In genomic region chrX:1488141-1488540, GRCh38 we compare ENCODE assay signal across 20 cellular contexts. TPM values are rescaled to one million over a fixed set of nuclear protein-coding genes. Genes with fewer than 3 reads are reported as not detected.
DNase-seq lines count a peak whose midpoint lies in the region; ATAC-seq and TF ChIP-seq lines count a peak whose summit lies in the region.
"Had no signal": no experiment of that assay in that cellular context is flagged by ENCODE, and none has a peak within 500 bp of the region (broad histone marks: within the 10 kb centered on the region; RNA-seq: fewer than 3 reads in every experiment).

No MANE protein-coding gene starts in this region.

- H3K79me2 ChIP-seq in DND-41 (ENCODE audit: insufficient read depth, low read length), result peaks cover 79% of the 10 kb centered on the region

- TF ChIP-seq CTCF in DND-41 (IDR thresholded peaks at IDR 0.05; ENCODE audit: borderline replicate concordance, extremely low read depth, low read length, poor library complexity, severe bottlenecking), result no peak
- TF ChIP-seq CTCF in activated CD8-positive, alpha-beta T cell treated with anti-CD3 and anti-CD28 coated beads for 36 hours (IDR thresholded peaks at IDR 0.05), result no peak

- no peaks in the 10 kb centered on the region for H3K27me3 Mint-ChIP-seq in activated CD8-positive, alpha-beta T cell treated with anti-CD3 and anti-CD28 coated beads for 36 hours
- no peaks in the 10 kb centered on the region for H3K27me3 Mint-ChIP-seq in naive thymus-derived CD8-positive, alpha-beta T cell

- H3K27me3 ChIP-seq in BLaER1 (no peaks in the 10 kb centered on the region; the same call in 1 of the 2 replicates), DND-41 (ENCODE audit: insufficient read depth, low read length, poor library complexity) (no peaks in the 10 kb centered on the region)

- H3K36me3 Mint-ChIP-seq in activated CD8-positive, alpha-beta T cell treated with anti-CD3 and anti-CD28 coated beads for 36 hours (ENCODE audit: low read depth), result peaks cover 48% of the 10 kb centered on the region
- H3K36me3 Mint-ChIP-seq in naive thymus-derived CD8-positive, alpha-beta T cell, result peaks cover 10 to 62% (median 20%) of the 10 kb centered on the region in 3 donors

- 0 out of 2 replicates have a peak overlapping the region, but pooled peaks have one; percentile 35 for H3K9ac ChIP-seq in BLaER1
- no peak overlapping the region for H3K9ac ChIP-seq in DND-41 (ENCODE audit: low read depth, low read length)

- TF ChIP-seq POLR2A in GM18505 (IDR thresholded peaks at IDR 0.05; ENCODE audit: borderline replicate concordance, extremely low read depth, insufficient read depth, insufficient read length), result no peak

- H3K27ac Mint-ChIP-seq in activated CD8-positive, alpha-beta T cell treated with anti-CD3 and anti-CD28 coated beads for 36 hours, result peak overlapping the region; percentile 10
- H3K27ac Mint-ChIP-seq in naive thymus-derived CD8-positive, alpha-beta T cell, result peak overlapping the region in 7 of 10 donors; percentile 29 to 92 (median 68)

- DNase-seq in DND-41, result peak; percentile 4
- no peak for DNase-seq in activated CD8-positive, alpha-beta T cell treated with anti-CD3 and anti-CD28 coated beads for 36 hours
- DNase-seq in naive thymus-derived CD8-positive, alpha-beta T cell, result no peak
- DNase-seq in EL, result no peak
- DNase-seq in SKM-1 treated with dmso at 0.1 percent for 144 hours (lab: John Stamatoyannopoulos, UW; ENCODE audit: unreplicated experiment), result no peak
- DNase-seq: activated CD4-positive, alpha-beta T cell treated with anti-CD3 and anti-CD28 coated beads, Interleukin-2, amount 50 U/mL, for 4 hours; activated effector memory CD4-positive, alpha-beta T cell treated with Interleukin-2 at 50 U/mL for 16 hours; H7; NCI-H2107; NCI-H69; nucleus accumbens; PC-3; stimulated activated CD4-positive, alpha-beta T cell treated with anti-CD3 and anti-CD28 coated beads, Interleukin-2, amount 100 ng/mL, for 24 hours; substantia nigra had no signal

- no peak overlapping the region for H2AFZ ChIP-seq in DND-41 (ENCODE audit: low read depth, low read length)

- peaks cover 13% of the 10 kb centered on the region for H3K9me3 Mint-ChIP-seq in activated CD8-positive, alpha-beta T cell treated with anti-CD3 and anti-CD28 coated beads for 36 hours
- peaks cover 0 to 9% (median 0%) of the 10 kb centered on the region in 9 donors for H3K9me3 Mint-ChIP-seq in naive thymus-derived CD8-positive, alpha-beta T cell

- H3K9me3 ChIP-seq in BLaER1, result peaks cover 21% of the 10 kb centered on the region
- no peaks in the 10 kb centered on the region for H3K9me3 ChIP-seq in DND-41 (ENCODE audit: insufficient read depth, low read length, severe bottlenecking)

- H3K4me1 ChIP-seq in BLaER1, result peaks cover 60% of the 10 kb centered on the region
- peaks cover 31% of the 10 kb centered on the region for H3K4me1 ChIP-seq in DND-41 (ENCODE audit: insufficient read depth, low read length)

- H3K4me1 Mint-ChIP-seq in activated CD8-positive, alpha-beta T cell treated with anti-CD3 and anti-CD28 coated beads for 36 hours (ENCODE audit: low read depth), result peaks cover 27% of the 10 kb centered on the region
- H3K4me1 Mint-ChIP-seq in naive thymus-derived CD8-positive, alpha-beta T cell, result peaks cover 12 to 36% (median 24%) of the 10 kb centered on the region in 4 donors

- intact Hi-C loops in activated CD8-positive, alpha-beta T cell treated with anti-CD3 and anti-CD28 coated beads for 36 hours (cut with micrococcal nuclease), result no loop called here

- no peak overlapping the region for H3K4me3 Mint-ChIP-seq in activated CD8-positive, alpha-beta T cell treated with anti-CD3 and anti-CD28 coated beads for 36 hours
- no peak overlapping the region for H3K4me3 Mint-ChIP-seq in naive thymus-derived CD8-positive, alpha-beta T cell

- H3K4me3 ChIP-seq in BLaER1, result no peak overlapping the region
- H3K4me3 ChIP-seq in DND-41 (ENCODE audit: low read depth in 1 of 2, low read length in 2 of 2), result no peak overlapping the region
- H3K4me3 ChIP-seq: K562 had no signal

- H4K20me1 ChIP-seq in BLaER1, result peaks cover 77% of the 10 kb centered on the region
- peaks cover 33% of the 10 kb centered on the region for H4K20me1 ChIP-seq in DND-41 (ENCODE audit: insufficient read depth, low read length)

- peak overlapping the region; percentile 28; the same call in 1 of the 2 replicates for H3K4me2 ChIP-seq in BLaER1
- no peak overlapping the region for H3K4me2 ChIP-seq in DND-41 (ENCODE audit: insufficient read depth, low read length)

- H3K27ac ChIP-seq in BLaER1, result peak overlapping the region; percentile 53
- peak overlapping the region; percentile 46 for H3K27ac ChIP-seq in DND-41 (ENCODE audit: low read length)

- H3K36me3 ChIP-seq in BLaER1, result peaks cover 86% of the 10 kb centered on the region
- peaks cover 76% of the 10 kb centered on the region for H3K36me3 ChIP-seq in DND-41 (ENCODE audit: insufficient read depth, low read length)

- CTCF ChIA-PET in activated CD8-positive, alpha-beta T cell treated with anti-CD3 and anti-CD28 coated beads for 36 hours (lab: Charles Lee), result no interaction called here

- no peak for ATAC-seq in DND-41 (ENCODE audit: insufficient read depth, low read depth)
- ATAC-seq in activated CD8-positive, alpha-beta T cell treated with anti-CD3 and anti-CD28 coated beads for 36 hours, result no peak
- no peak for ATAC-seq in naive thymus-derived CD8-positive, alpha-beta T cell
- no peak for ATAC-seq in HG02870 (IDR thresholded peaks at IDR 0.05; ENCODE audit: unreplicated experiment)
- ATAC-seq in GM18505 (IDR thresholded peaks at IDR 0.05; ENCODE audit: unreplicated experiment), result no peak
- ATAC-seq: K562, PC-3, sciatic nerve had no signal

- POLR2A ChIA-PET in activated CD8-positive, alpha-beta T cell treated with anti-CD3 and anti-CD28 coated beads for 36 hours (lab: Charles Lee), result no interaction called here
- POLR2A ChIA-PET in naive thymus-derived CD8-positive, alpha-beta T cell (lab: Charles Lee), result no interaction called here

RNA-seq across cellular contexts. Expression of gene ASMTL, which starts 35.4 kb away (rescaled TPM):
- total RNA-seq in activated CD8-positive, alpha-beta T cell treated with anti-CD3 and anti-CD28 coated beads for 36 hours, result 10 to 100 TPM; 55.8 to 57.2 TPM
- 10 to 100 TPM; 24.9 to 27.2 TPM for total RNA-seq in naive thymus-derived CD8-positive, alpha-beta T cell
- polyA plus RNA-seq in naive thymus-derived CD8-positive, alpha-beta T cell, result 10 to 100 TPM; 37.8 to 43.6 (median 42.3) TPM

RNA-seq across cellular contexts. Expression of gene P2RY8, which starts 48.8 kb away (rescaled TPM):
- 10 to 100 TPM; 27.5 to 28.3 TPM for total RNA-seq in activated CD8-positive, alpha-beta T cell treated with anti-CD3 and anti-CD28 coated beads for 36 hours
- total RNA-seq in naive thymus-derived CD8-positive, alpha-beta T cell, result 100 to 1,000 TPM; 131 to 132 TPM
- 100 to 1,000 TPM; 163 to 190 (median 169) TPM for polyA plus RNA-seq in naive thymus-derived CD8-positive, alpha-beta T cell
- total RNA-seq: PC-3, SK-MEL-5 had no signal

Comparison
In these comparisons a context has a peak if more than half of its experiments do, and no peak if none do; other contexts are left out.
1. RNA of gene P2RY8, which starts 48.8 kb away (total RNA-seq): 131 to 132 TPM in naive thymus-derived CD8-positive, alpha-beta T cell; 27.5 to 28.3 TPM in activated CD8-positive, alpha-beta T cell treated with anti-CD3 and anti-CD28 coated beads for 36 hours; every median in the first group is over 4 times any median in the second.